ENCODE assay signal across 15 cellular contexts in the genomic region with DNA sequence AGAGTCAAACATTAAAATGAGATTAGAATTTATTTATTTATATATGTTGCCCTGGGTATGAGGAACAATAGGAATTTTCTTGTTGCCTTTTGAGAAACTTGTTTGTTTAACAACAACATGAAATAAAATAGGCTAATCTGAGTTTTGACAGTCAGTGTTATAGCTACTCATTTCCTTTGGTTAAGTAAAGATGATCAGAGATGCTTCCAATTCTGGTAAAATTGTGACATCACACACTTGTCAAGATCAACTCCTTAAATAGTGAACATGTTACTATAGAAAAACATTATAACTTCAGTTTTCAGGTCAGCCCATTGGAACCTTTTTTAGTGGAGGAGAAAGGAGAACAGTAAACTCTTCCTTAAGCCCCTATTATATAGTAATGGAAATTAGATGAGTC.
A peak's percentile ranks its signal among the peaks of the same experiment; 100 is the strongest.
DNase-seq lines count a peak whose midpoint lies in the region; ATAC-seq and TF ChIP-seq lines count a peak whose summit lies in the region.
"Had no signal": no experiment of that assay in that cellular context is flagged by ENCODE, and none has a peak within 500 bp of the region (broad histone marks: within the 10 kb centered on the region; RNA-seq: fewer than 3 reads in every experiment).

No MANE protein-coding gene starts in this region.

- no peaks in the 10 kb centered on the region for H3K9me3 Mint-ChIP-seq in activated T-cell treated with anti-CD3 and anti-CD28 coated beads, Interleukin-2, amount 50 U/mL, for 24 hours
- no peaks in the 10 kb centered on the region for H3K9me3 Mint-ChIP-seq in natural killer cell treated with Interleukin-12 subunit alpha and Interleukin-12 subunit beta and Interleukin-15 and Interleukin-18, amount 100 ng/mL, for 72 hours
- no peaks in the 10 kb centered on the region for H3K9me3 Mint-ChIP-seq in natural killer cell
- H3K9me3 Mint-ChIP-seq in activated T-helper 17 cell treated with anti-CD3 and anti-CD28 coated beads, Interleukin-2, amount 50 U/mL, for 72 hours, result no peaks in the 10 kb centered on the region
- H3K9me3 Mint-ChIP-seq: CD8-positive, alpha-beta memory T cell; GM23338 had no signal

- no peaks in the 10 kb centered on the region for H3K27me3 Mint-ChIP-seq in activated T-cell treated with anti-CD3 and anti-CD28 coated beads, Interleukin-2, amount 50 U/mL, for 24 hours
- no peaks in the 10 kb centered on the region for H3K27me3 Mint-ChIP-seq in natural killer cell treated with Interleukin-12 subunit alpha and Interleukin-12 subunit beta and Interleukin-15 and Interleukin-18, amount 100 ng/mL, for 72 hours
- H3K27me3 Mint-ChIP-seq in natural killer cell (ENCODE audit: low read depth in 2 of 2), result no peaks in the 10 kb centered on the region
- no peaks in the 10 kb centered on the region for H3K27me3 Mint-ChIP-seq in activated T-helper 17 cell treated with anti-CD3 and anti-CD28 coated beads, Interleukin-2, amount 50 U/mL, for 72 hours
- H3K27me3 Mint-ChIP-seq: B cell; CD8-positive, alpha-beta memory T cell had no signal

- ATAC-seq in natural killer cell treated with Interleukin-12 subunit alpha and Interleukin-12 subunit beta and Interleukin-15 and Interleukin-18, amount 100 ng/mL, for 72 hours, result peak in 1 of 2 donors; percentile 62
- ATAC-seq in natural killer cell, result no peak
- ATAC-seq in activated T-helper 17 cell treated with anti-CD3 and anti-CD28 coated beads, Interleukin-2, amount 50 U/mL, for 72 hours (replicated peaks), result no peak
- ATAC-seq in GM18520 (IDR thresholded peaks at IDR 0.05; ENCODE audit: unreplicated experiment), result no peak
- no peak for ATAC-seq in SK-N-SH treated with all-trans-retinoic acid at 6 μM for 48 hours
- ATAC-seq: GM23338 had no signal

- H3K4me1 Mint-ChIP-seq in activated T-cell treated with anti-CD3 and anti-CD28 coated beads, Interleukin-2, amount 50 U/mL, for 24 hours (ENCODE audit: low read depth), result peaks cover 30% of the 10 kb centered on the region
- H3K4me1 Mint-ChIP-seq in natural killer cell treated with Interleukin-12 subunit alpha and Interleukin-12 subunit beta and Interleukin-15 and Interleukin-18, amount 100 ng/mL, for 72 hours (ENCODE audit: low read depth in 2 of 2), result peaks cover 7 to 14% of the 10 kb centered on the region in 2 donors
- H3K4me1 Mint-ChIP-seq in natural killer cell, result peaks cover 0 to 9% of the 10 kb centered on the region in 2 donors
- H3K4me1 Mint-ChIP-seq in activated T-helper 17 cell treated with anti-CD3 and anti-CD28 coated beads, Interleukin-2, amount 50 U/mL, for 72 hours, result peaks cover 9% of the 10 kb centered on the region

- intact Hi-C loops in natural killer cell (cut with micrococcal nuclease), result no loop called here

- H3K27ac Mint-ChIP-seq in activated T-cell treated with anti-CD3 and anti-CD28 coated beads, Interleukin-2, amount 50 U/mL, for 24 hours, result peak overlapping the region; percentile 18
- H3K27ac Mint-ChIP-seq in natural killer cell treated with Interleukin-12 subunit alpha and Interleukin-12 subunit beta and Interleukin-15 and Interleukin-18, amount 100 ng/mL, for 72 hours, result peak overlapping the region; percentile 19 to 54
- no peak overlapping the region for H3K27ac Mint-ChIP-seq in natural killer cell
- H3K27ac Mint-ChIP-seq in activated T-helper 17 cell treated with anti-CD3 and anti-CD28 coated beads, Interleukin-2, amount 50 U/mL, for 72 hours, result peak overlapping the region; percentile 3
- H3K27ac Mint-ChIP-seq: B cell, GM23338 had no signal

- H3K36me3 Mint-ChIP-seq in activated T-cell treated with anti-CD3 and anti-CD28 coated beads, Interleukin-2, amount 50 U/mL, for 24 hours (ENCODE audit: low read depth), result peaks cover 24% of the 10 kb centered on the region
- peaks cover 2% of the 10 kb centered on the region for H3K36me3 Mint-ChIP-seq in natural killer cell treated with Interleukin-12 subunit alpha and Interleukin-12 subunit beta and Interleukin-15 and Interleukin-18, amount 100 ng/mL, for 72 hours
- H3K36me3 Mint-ChIP-seq in natural killer cell, result no peaks in the 10 kb centered on the region
- H3K36me3 Mint-ChIP-seq in activated T-helper 17 cell treated with anti-CD3 and anti-CD28 coated beads, Interleukin-2, amount 50 U/mL, for 72 hours (ENCODE audit: low read depth), result peaks cover 33% of the 10 kb centered on the region

- DNase-seq in activated T-cell treated with anti-CD3 and anti-CD28 coated beads, Interleukin-2, amount 50 U/mL, for 24 hours, result no peak
- DNase-seq in activated T-cell treated with anti-CD3 and anti-CD28 coated beads, Interleukin-2, amount 50 U/mL, for 48 hours, result no peak
- DNase-seq in natural killer cell treated with Interleukin-12 subunit alpha and Interleukin-12 subunit beta and Interleukin-15 and Interleukin-18, amount 100 ng/mL, for 72 hours (ENCODE audit: low spot score), result no peak
- no peak for DNase-seq in natural killer cell
- DNase-seq: CD8-positive, alpha-beta memory T cell; COR-L47; DMS 273 treated with DMSO at 0.1 percent for 48 hours; DMS79; GDM1; HCEC 1CT had no signal

- no peak overlapping the region for H3K4me3 Mint-ChIP-seq in activated T-cell treated with anti-CD3 and anti-CD28 coated beads, Interleukin-2, amount 50 U/mL, for 24 hours
- H3K4me3 Mint-ChIP-seq in natural killer cell treated with Interleukin-12 subunit alpha and Interleukin-12 subunit beta and Interleukin-15 and Interleukin-18, amount 100 ng/mL, for 72 hours, result peak overlapping the region; percentile 36
- no peak overlapping the region for H3K4me3 Mint-ChIP-seq in natural killer cell
- no peak overlapping the region for H3K4me3 Mint-ChIP-seq in activated T-helper 17 cell treated with anti-CD3 and anti-CD28 coated beads, Interleukin-2, amount 50 U/mL, for 72 hours
- H3K4me3 Mint-ChIP-seq: B cell; CD8-positive, alpha-beta memory T cell; GM23338 had no signal

- no peak for TF ChIP-seq CTCF in natural killer cell (IDR thresholded peaks at IDR 0.05)

TF ChIP-seq in SK-N-SH treated with all-trans-retinoic acid at 6 μM for 48 hours, 23 proteins besides CTCF, POLR2A, EP300 and RAD21:
- TF ChIP-seq SNAI2 (CRISPR knock-in tag; IDR thresholded peaks at IDR 0.05) (no peak), GLIS3 (CRISPR knock-in tag; IDR thresholded peaks at IDR 0.05) (no peak), ZNF565 (CRISPR knock-in tag; conservative IDR thresholded peaks at IDR 0.05; ENCODE audit: low read depth) (no peak), ZFP30 (CRISPR knock-in tag; IDR thresholded peaks at IDR 0.05) (no peak), ZC3H10 (CRISPR knock-in tag; IDR thresholded peaks at IDR 0.05) (no peak), ZFP3 (CRISPR knock-in tag; IDR thresholded peaks at IDR 0.05) (no peak), TOX (CRISPR knock-in tag; IDR thresholded peaks at IDR 0.05; ENCODE audit: borderline replicate concordance) (no peak), RARB (CRISPR knock-in tag; IDR thresholded peaks at IDR 0.05) (no peak), TCF4 (CRISPR knock-in tag; IDR thresholded peaks at IDR 0.05; ENCODE audit: borderline replicate concordance) (no peak)
- TF ChIP-seq, protein P1, sequence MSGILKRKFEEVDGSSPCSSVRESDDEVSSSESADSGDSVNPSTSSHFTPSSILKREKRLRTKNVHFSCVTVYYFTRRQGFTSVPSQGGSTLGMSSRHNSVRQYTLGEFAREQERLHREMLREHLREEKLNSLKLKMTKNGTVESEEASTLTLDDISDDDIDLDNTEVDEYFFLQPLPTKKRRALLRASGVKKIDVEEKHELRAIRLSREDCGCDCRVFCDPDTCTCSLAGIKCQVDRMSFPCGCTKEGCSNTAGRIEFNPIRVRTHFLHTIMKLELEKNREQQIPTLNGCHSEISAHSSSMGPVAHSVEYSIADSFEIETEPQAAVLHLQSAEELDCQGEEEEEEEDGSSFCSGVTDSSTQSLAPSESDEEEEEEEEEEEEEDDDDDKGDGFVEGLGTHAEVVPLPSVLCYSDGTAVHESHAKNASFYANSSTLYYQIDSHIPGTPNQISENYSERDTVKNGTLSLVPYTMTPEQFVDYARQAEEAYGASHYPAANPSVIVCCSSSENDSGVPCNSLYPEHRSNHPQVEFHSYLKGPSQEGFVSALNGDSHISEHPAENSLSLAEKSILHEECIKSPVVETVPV (CRISPR knock-in tag; IDR thresholded peaks at IDR 0.05), result no peak
- TF ChIP-seq, protein P2, sequence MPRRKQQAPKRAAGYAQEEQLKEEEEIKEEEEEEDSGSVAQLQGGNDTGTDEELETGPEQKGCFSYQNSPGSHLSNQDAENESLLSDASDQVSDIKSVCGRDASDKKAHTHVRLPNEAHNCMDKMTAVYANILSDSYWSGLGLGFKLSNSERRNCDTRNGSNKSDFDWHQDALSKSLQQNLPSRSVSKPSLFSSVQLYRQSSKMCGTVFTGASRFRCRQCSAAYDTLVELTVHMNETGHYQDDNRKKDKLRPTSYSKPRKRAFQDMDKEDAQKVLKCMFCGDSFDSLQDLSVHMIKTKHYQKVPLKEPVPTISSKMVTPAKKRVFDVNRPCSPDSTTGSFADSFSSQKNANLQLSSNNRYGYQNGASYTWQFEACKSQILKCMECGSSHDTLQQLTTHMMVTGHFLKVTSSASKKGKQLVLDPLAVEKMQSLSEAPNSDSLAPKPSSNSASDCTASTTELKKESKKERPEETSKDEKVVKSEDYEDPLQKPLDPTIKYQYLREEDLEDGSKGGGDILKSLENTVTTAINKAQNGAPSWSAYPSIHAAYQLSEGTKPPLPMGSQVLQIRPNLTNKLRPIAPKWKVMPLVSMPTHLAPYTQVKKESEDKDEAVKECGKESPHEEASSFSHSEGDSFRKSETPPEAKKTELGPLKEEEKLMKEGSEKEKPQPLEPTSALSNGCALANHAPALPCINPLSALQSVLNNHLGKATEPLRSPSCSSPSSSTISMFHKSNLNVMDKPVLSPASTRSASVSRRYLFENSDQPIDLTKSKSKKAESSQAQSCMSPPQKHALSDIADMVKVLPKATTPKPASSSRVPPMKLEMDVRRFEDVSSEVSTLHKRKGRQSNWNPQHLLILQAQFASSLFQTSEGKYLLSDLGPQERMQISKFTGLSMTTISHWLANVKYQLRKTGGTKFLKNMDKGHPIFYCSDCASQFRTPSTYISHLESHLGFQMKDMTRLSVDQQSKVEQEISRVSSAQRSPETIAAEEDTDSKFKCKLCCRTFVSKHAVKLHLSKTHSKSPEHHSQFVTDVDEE (CRISPR knock-in tag; IDR thresholded peaks at IDR 0.05), result no peak

Comparison
In these comparisons a context has a peak if more than half of its experiments do, and no peak if none do; other contexts are left out.
1. H3K27ac Mint-ChIP-seq: peak in activated T-cell treated with anti-CD3 and anti-CD28 coated beads, Interleukin-2, amount 50 U/mL, for 24 hours (single experiment), natural killer cell treated with Interleukin-12 subunit alpha and Interleukin-12 subunit beta and Interleukin-15 and Interleukin-18, amount 100 ng/mL, for 72 hours (2 of 2) and activated T-helper 17 cell treated with anti-CD3 and anti-CD28 coated beads, Interleukin-2, amount 50 U/mL, for 72 hours (single experiment); none in natural killer cell (0 of 2).